Comparison of ENCODE assay signal across 2 cellular contexts in genomic region chr14:64968167-64968566, GRCh38.
TF ChIP-seq lines count a peak whose summit lies in the region.

No MANE protein-coding gene starts in this region.

TF ChIP-seq in GM23338, 12 proteins besides CTCF, POLR2A, EP300 and RAD21 (continued from another document):
- no peak for TF ChIP-seq ZNF114 (CRISPR knock-in tag; IDR thresholded peaks at IDR 0.05)
- TF ChIP-seq CREB1 (CRISPR knock-in tag; IDR thresholded peaks at IDR 0.05; ENCODE audit: low read depth), result no peak
- no peak for TF ChIP-seq POLR2AphosphoS5 (IDR thresholded peaks at IDR 0.05; ENCODE audit: low read depth)
- no peak for TF ChIP-seq ZNF462 (CRISPR knock-in tag; IDR thresholded peaks at IDR 0.05)
- TF ChIP-seq REST (IDR thresholded peaks at IDR 0.05; ENCODE audit: unreplicated experiment), result no peak
- TF ChIP-seq EZH2 (IDR thresholded peaks at IDR 0.05; ENCODE audit: low read depth, unreplicated experiment), result no peak
- TF ChIP-seq ETS1 (IDR thresholded peaks at IDR 0.05), result no peak
- TF ChIP-seq ZNF331 (CRISPR knock-in tag; IDR thresholded peaks at IDR 0.05; ENCODE audit: low read depth), result no peak
- no peak for TF ChIP-seq JUNB (IDR thresholded peaks at IDR 0.05; ENCODE audit: unreplicated experiment)
- TF ChIP-seq EZH2phosphoT487 (IDR thresholded peaks at IDR 0.05; ENCODE audit: unreplicated experiment), result no peak
TF ChIP-seq in GM23338: peak in this region for 0.

TF ChIP-seq in WTC11, 78 proteins besides CTCF, POLR2A, EP300 and RAD21:
- TF ChIP-seq MAX (CRISPR knock-in tag; IDR thresholded peaks at IDR 0.05) (0 out of 2 replicates have a peak, but pooled peaks have one; percentile 8), ZNF263 (CRISPR knock-in tag; IDR thresholded peaks at IDR 0.05; ENCODE audit: low read depth) (no peak)
